ENCODE assay signal across 12 cellular contexts in the genomic region with DNA sequence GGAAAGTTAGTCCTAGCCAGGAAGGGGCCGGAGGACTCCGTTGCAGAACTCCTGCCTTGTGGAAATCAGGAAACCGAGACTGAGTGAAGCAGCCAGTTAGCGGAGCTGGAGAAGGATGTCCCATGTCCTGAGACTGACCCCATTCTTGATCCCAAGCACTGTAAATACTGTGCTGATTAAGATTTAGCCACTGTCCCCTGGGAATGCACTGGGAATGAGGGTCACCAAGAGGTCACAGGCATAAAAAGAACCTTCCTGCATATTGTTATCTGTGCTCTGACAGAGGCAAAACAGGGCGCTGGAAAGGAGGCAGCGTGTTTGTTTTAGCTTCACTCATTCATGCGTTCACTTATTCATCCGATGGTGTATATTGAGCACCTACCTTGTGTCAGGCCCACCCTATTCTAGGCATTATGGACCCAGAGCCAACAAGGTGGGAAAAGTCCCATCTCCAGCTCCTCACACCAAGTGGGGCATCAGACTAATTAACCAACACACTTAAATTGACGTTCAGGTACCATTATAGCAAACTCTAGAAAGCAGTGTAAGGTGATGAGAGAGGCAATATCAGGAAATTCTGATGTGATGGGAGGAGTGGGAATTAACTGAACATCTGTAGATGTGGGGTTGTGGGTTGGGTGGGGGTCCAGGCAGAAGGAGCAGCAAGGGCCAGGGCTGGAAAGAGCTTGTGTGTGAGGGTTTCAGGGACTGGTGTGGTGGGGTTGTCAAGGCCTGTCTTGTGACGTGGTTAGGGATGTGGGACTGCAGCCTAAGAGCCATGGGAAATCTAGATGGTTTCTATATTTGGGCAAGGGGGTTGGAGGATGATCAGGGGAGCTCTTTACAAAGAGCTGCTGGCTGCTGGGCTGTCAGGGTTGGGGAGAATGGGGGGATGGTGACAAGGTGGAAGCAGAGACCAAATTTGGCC. TPM values are rescaled to one million over a fixed set of nuclear protein-coding genes. Genes with fewer than 3 reads are reported as not detected.
DNase-seq lines count a peak whose midpoint lies in the region; ATAC-seq and TF ChIP-seq lines count a peak whose summit lies in the region.
"Had no signal": no experiment of that assay in that cellular context is flagged by ENCODE, and none has a peak within 500 bp of the region (broad histone marks: within the 10 kb centered on the region; RNA-seq: fewer than 3 reads in every experiment).

No MANE protein-coding gene starts in this region.

- H3K79me2 ChIP-seq in ACC112 (ENCODE audit: control insufficient read depth, insufficient read depth, low read length, unreplicated experiment): no peaks in the 10 kb centered on the region

- H3K27ac ChIP-seq in ACC112 (ENCODE audit: low read depth, low read length) (peak overlapping the region; percentile 77), lower lobe of right lung (no peak overlapping the region)
- H3K27ac ChIP-seq: testis had no signal

- TF ChIP-seq CTCF in fibroblast of villous mesenchyme (IDR thresholded peaks at IDR 0.05; ENCODE audit: insufficient read depth, low read depth, low read length) (no peak), nephron (IDR thresholded peaks at IDR 0.05; ENCODE audit: unreplicated experiment in 3 of 3) (no peak), lower lobe of right lung (IDR thresholded peaks at IDR 0.05) (no peak)

- H3K4me3 Mint-ChIP-seq in nephron: peak overlapping the region; percentile 3 to 34 (median 18)
- no peak overlapping the region for H3K4me3 Mint-ChIP-seq in activated T-cell treated with anti-CD3 and anti-CD28 coated beads, Interleukin-2, amount 50 U/mL, for 72 hours
- H3K4me3 Mint-ChIP-seq: WTC11 had no signal

- no peaks in the 10 kb centered on the region for H3K9me3 ChIP-seq in lower lobe of right lung
- H3K9me3 ChIP-seq: SK-N-SH, testis had no signal

- H3K27me3 Mint-ChIP-seq in nephron (ENCODE audit: low read depth): no peaks in the 10 kb centered on the region
- H3K27me3 Mint-ChIP-seq in activated T-cell treated with anti-CD3 and anti-CD28 coated beads, Interleukin-2, amount 50 U/mL, for 72 hours (ENCODE audit: low read depth): no peaks in the 10 kb centered on the region

- H3K9me3 Mint-ChIP-seq in nephron: peaks cover 3% of the 10 kb centered on the region
- H3K9me3 Mint-ChIP-seq in activated T-cell treated with anti-CD3 and anti-CD28 coated beads, Interleukin-2, amount 50 U/mL, for 72 hours: no peaks in the 10 kb centered on the region
- H3K9me3 Mint-ChIP-seq: WTC11 had no signal

- H3K27ac Mint-ChIP-seq in nephron: peak overlapping the region; percentile 34 to 93 (median 82)
- H3K27ac Mint-ChIP-seq in activated T-cell treated with anti-CD3 and anti-CD28 coated beads, Interleukin-2, amount 50 U/mL, for 72 hours: no peak overlapping the region
- H3K27ac Mint-ChIP-seq: WTC11 had no signal

- intact Hi-C loops in lower lobe of right lung (cut with DNase I): no loop called here

- peaks cover 3% of the 10 kb centered on the region for H3K36me3 Mint-ChIP-seq in nephron (ENCODE audit: low read depth)
- no peaks in the 10 kb centered on the region for H3K36me3 Mint-ChIP-seq in activated T-cell treated with anti-CD3 and anti-CD28 coated beads, Interleukin-2, amount 50 U/mL, for 72 hours (ENCODE audit: insufficient read depth in 2 of 2)
- H3K36me3 Mint-ChIP-seq: WTC11 had no signal

- no peaks in the 10 kb centered on the region for H3K27me3 ChIP-seq in ACC112 (ENCODE audit: insufficient read depth, low read length)
- no peaks in the 10 kb centered on the region for H3K27me3 ChIP-seq in lower lobe of right lung (ENCODE audit: low read depth)
- H3K27me3 ChIP-seq: testis had no signal

- DNase-seq in SK-MEL-5 (ENCODE audit: low read depth, low spot score): peak; percentile 25
- DNase-seq in fibroblast of villous mesenchyme (ENCODE audit: low read depth): peak; percentile 11
- no peak for DNase-seq in lower lobe of right lung
- no peak for DNase-seq in D341Med (ENCODE audit: low spot score)
- DNase-seq in activated T-cell treated with anti-CD3 and anti-CD28 coated beads, Interleukin-2, amount 50 U/mL, for 72 hours: no peak
- no peak for DNase-seq in Ammon's horn (ENCODE audit: low spot score)
- DNase-seq: activated T-cell treated with anti-CD3 and anti-CD28 coated beads for 4 hours, SK-N-SH, testis had no signal

- ATAC-seq in lower lobe of right lung: no peak
- no peak for ATAC-seq in activated T-cell treated with anti-CD3 and anti-CD28 coated beads, Interleukin-2, amount 50 U/mL, for 72 hours (replicated peaks in 1 of 2)
- ATAC-seq: WTC11 had no signal

- peaks cover 50% of the 10 kb centered on the region for H3K4me1 Mint-ChIP-seq in nephron
- peaks cover 15% of the 10 kb centered on the region for H3K4me1 Mint-ChIP-seq in activated T-cell treated with anti-CD3 and anti-CD28 coated beads, Interleukin-2, amount 50 U/mL, for 72 hours (ENCODE audit: low read depth)

- H3K4me1 ChIP-seq in ACC112 (ENCODE audit: control insufficient read depth, insufficient read depth, low read length, unreplicated experiment) (peaks cover 44% of the 10 kb centered on the region), lower lobe of right lung (peaks cover 30% of the 10 kb centered on the region)

- in situ Hi-C loops in SK-MEL-5 (cut with HindIII; ENCODE audit: low pct_unique_long_range_greater_than_20kb, low sequenced_read_pairs): no loop called here

- H3K36me3 ChIP-seq in ACC112 (ENCODE audit: insufficient read depth, low read length) (no peaks in the 10 kb centered on the region), lower lobe of right lung (no peaks in the 10 kb centered on the region)

- H3K4me3 ChIP-seq in ACC112 (ENCODE audit: low read depth, low read length): no peak overlapping the region
- no peak overlapping the region for H3K4me3 ChIP-seq in fibroblast of villous mesenchyme (ENCODE audit: low read depth, low read length)
- H3K4me3 ChIP-seq in lower lobe of right lung: no peak overlapping the region
- H3K4me3 ChIP-seq: testis had no signal

- no peak overlapping the region for H2AFZ ChIP-seq in ACC112 (ENCODE audit: low read length, unreplicated experiment)

RNA-seq across cellular contexts. Expression of a gene that starts 10.6 kb away (rescaled TPM):
- total RNA-seq in SK-MEL-5 (2014; rRNA removed; shearing (Covaris generic)): 0.24 TPM in 1 of 2 replicates, not detected in the other
- polyA plus RNA-seq in SK-MEL-5 (2015; cell fraction: cytosol; rRNA removed): 0.25 and 0.42 TPM in 2 replicates
- polyA plus RNA-seq in SK-MEL-5 (2015; cell fraction: nucleus; rRNA removed): 0.30 and 0.37 TPM in 2 replicates
- total RNA-seq in fibroblast of villous mesenchyme (0.43 and 0.97 TPM in 2 replicates), lower lobe of right lung (25.2 TPM)
- total RNA-seq in activated T-cell treated with anti-CD3 and anti-CD28 coated beads, Interleukin-2, amount 50 U/mL, for 72 hours: 1 to 10 TPM; 1.1 to 1.7 TPM
- total RNA-seq: WTC11 had no signal
- polyA plus RNA-seq: SK-N-SH had no signal

Comparison
In these comparisons a context has a peak if more than half of its experiments do, and no peak if none do; other contexts are left out.
1. DNase-seq: peak in SK-MEL-5 (single experiment) and fibroblast of villous mesenchyme (single experiment); none in lower lobe of right lung (single experiment), D341Med (single experiment), activated T-cell treated with anti-CD3 and anti-CD28 coated beads, Interleukin-2, amount 50 U/mL, for 72 hours (0 of 2) and Ammon's horn (single experiment).
2. H3K4me3 Mint-ChIP-seq: peak in nephron (3 of 3); none in activated T-cell treated with anti-CD3 and anti-CD28 coated beads, Interleukin-2, amount 50 U/mL, for 72 hours (0 of 2).